2 cellular contexts compared by ENCODE assay signal in genomic region chr13:48255954-48256353, GRCh38.
TF ChIP-seq lines count a peak whose summit lies in the region.

No MANE protein-coding gene starts in this region.

TF ChIP-seq in HEK293, 187 proteins besides CTCF, POLR2A, EP300 and RAD21 (continues in another document):
- TF ChIP-seq ZNF16 (tag by site-specific recombination; IDR thresholded peaks at IDR 0.05; ENCODE audit: low read depth): no peak
- TF ChIP-seq HIC1 (tag by site-specific recombination; IDR thresholded peaks at IDR 0.05): 0 out of 2 replicates have a peak, but pooled peaks have one; percentile 36
- TF ChIP-seq WT1 (tag by site-specific recombination; IDR thresholded peaks at IDR 0.05): no peak
- TF ChIP-seq PRDM1 (tag by site-specific recombination; IDR thresholded peaks at IDR 0.05): peak; percentile 76
- TF ChIP-seq ZNF639 (tag by site-specific recombination; IDR thresholded peaks at IDR 0.05): no peak
- TF ChIP-seq ZNF677 (tag by site-specific recombination; IDR thresholded peaks at IDR 0.05): no peak
- peak; percentile 23; the same call in 1 of the 2 replicates for TF ChIP-seq ZNF394 (tag by site-specific recombination; IDR thresholded peaks at IDR 0.05; ENCODE audit: borderline replicate concordance)
- TF ChIP-seq FEZF1 (tag by site-specific recombination; IDR thresholded peaks at IDR 0.05): peak; percentile 79
- TF ChIP-seq PRDM6 (tag by site-specific recombination; IDR thresholded peaks at IDR 0.05): peak; percentile 87
- no peak for TF ChIP-seq ZNF174 (tag by site-specific recombination; IDR thresholded peaks at IDR 0.05)
- TF ChIP-seq PRDM2 (tag by site-specific recombination; IDR thresholded peaks at IDR 0.05; ENCODE audit: borderline replicate concordance): no peak
- TF ChIP-seq OSR2 (tag by site-specific recombination; IDR thresholded peaks at IDR 0.05): no peak
- 0 out of 2 replicates have a peak, but pooled peaks have one; percentile 25 for TF ChIP-seq ZNF660 (tag by site-specific recombination; IDR thresholded peaks at IDR 0.05)
- TF ChIP-seq KLF8 (tag by site-specific recombination; IDR thresholded peaks at IDR 0.05): no peak
- no peak for TF ChIP-seq ZNF292 (tag by site-specific recombination; IDR thresholded peaks at IDR 0.05; ENCODE audit: borderline replicate concordance, low read depth)

TF ChIP-seq in K562, 482 proteins besides CTCF, POLR2A, EP300 and RAD21:
- TF ChIP-seq ATF3 (IDR thresholded peaks at IDR 0.05): peak; percentile 41; the same call in 1 of the 2 replicates
- TF ChIP-seq ATF3 (CRISPR knock-in tag; conservative IDR thresholded peaks at IDR 0.05): no peak
- TF ChIP-seq ZMIZ1 (IDR thresholded peaks at IDR 0.05; ENCODE audit: low read depth in 2 of 2, low read length in 2 of 2): no peak
- TF ChIP-seq SMARCE1 (IDR thresholded peaks at IDR 0.05): no peak
- TF ChIP-seq TBL1XR1 (IDR thresholded peaks at IDR 0.05; ENCODE audit: low read length in 2 of 2): no peak
